Comparison of ENCODE assay signal across 1 cellular context in the genomic region with DNA sequence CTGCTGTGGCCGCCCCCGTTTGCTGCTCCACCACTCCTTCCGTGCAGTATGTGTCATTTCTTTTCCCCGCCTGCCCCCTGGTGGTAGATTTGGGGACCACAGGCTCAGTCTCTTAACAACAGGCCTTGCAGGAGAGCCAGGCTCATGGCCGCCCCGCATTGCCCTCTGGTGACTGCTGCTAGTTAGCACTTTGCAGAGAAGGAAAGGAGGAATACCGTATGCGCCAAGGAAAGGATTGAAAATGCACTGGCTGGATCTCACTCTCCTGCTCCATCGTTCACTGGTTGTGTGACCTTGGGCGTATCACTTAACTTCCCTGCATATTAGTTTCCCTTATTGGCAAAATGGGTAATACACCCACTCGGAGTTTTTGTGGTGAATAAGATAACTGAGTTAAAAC.
TF ChIP-seq lines count a peak whose summit lies in the region.

No MANE protein-coding gene starts in this region.

TF ChIP-seq in HepG2, 621 proteins besides CTCF, POLR2A, EP300 and RAD21 (continued from another document and continues in another):
- TF ChIP-seq, protein P1, sequence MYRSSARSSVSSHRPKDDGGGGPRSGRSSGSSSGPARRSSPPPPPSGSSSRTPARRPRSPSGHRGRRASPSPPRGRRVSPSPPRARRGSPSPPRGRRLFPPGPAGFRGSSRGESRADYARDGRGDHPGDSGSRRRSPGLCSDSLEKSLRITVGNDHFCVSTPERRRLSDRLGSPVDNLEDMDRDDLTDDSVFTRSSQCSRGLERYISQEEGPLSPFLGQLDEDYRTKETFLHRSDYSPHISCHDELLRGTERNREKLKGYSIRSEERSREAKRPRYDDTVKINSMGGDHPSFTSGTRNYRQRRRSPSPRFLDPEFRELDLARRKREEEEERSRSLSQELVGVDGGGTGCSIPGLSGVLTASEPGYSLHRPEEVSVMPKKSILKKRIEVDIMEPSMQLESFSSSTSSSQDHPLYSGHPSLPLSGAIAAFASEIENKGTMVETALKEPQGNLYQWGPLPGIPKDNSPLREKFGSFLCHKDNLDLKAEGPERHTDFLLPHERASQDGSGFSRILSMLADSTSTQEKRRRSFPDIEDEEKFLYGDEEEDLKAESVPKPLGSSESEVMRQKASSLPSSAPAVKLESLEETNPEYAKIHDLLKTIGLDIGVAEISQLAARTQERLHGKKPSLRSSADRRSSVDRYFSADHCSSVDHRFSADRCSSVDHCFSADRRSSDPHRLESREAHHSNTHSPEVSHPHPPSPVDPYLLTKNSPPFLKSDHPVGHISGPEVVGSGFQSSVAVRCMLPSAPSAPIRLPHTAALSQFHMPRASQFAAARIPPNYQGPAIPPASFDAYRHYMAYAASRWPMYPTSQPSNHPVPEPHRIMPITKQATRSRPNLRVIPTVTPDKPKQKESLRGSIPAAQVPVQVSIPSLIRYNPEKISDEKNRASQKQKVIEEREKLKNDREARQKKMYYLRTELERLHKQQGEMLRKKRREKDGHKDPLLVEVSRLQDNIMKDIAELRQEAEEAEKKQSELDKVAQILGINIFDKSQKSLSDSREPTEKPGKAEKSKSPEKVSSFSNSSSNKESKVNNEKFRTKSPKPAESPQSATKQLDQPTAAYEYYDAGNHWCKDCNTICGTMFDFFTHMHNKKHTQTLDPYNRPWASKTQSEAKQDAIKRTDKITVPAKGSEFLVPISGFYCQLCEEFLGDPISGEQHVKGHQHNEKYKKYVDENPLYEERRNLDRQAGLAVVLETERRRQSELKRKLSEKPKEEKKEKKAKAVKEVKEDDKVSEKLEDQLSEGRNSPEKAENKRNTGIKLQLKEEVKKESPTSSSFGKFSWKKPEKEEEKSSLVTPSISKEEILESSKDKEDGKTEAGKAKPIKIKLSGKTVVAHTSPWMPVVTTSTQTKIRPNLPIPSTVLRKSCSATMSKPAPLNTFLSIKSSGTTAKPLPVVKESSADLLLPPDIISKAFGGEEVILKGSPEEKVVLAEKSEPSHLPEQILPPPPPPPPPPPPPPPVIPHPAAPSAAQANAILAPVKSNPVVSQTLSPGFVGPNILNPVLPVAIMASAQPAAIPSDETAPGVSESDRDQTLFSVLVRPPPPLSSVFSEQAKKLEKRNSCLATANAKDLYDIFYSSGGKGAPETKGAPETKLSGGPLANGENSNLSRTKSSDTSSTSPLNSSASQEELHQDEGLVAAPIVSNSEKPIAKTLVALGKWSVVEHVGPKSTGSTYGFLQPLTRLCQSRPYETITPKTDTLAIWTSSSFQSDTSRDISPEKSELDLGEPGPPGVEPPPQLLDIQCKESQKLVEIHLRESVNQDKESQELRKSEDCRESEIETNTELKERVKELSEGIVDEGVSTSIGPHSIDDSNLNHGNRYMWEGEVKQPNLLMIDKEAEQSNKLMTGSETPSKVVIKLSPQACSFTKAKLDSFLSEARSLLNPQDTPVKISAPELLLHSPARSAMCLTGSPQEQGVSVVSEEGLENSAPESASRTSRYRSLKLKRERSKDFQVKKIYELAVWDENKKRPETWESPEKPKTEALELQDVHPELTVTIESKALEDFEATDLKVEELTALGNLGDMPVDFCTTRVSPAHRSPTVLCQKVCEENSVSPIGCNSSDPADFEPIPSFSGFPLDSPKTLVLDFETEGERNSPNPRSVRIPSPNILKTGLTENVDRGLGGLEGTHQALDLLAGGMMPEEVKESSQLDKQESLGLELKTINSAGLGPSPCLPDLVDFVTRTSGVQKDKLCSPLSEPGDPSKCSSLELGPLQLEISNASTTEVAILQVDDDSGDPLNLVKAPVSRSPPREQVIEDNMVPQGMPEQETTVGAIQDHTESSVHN (CRISPR knock-in tag; IDR thresholded peaks at IDR 0.05): no peak
- TF ChIP-seq ZNF773 (CRISPR knock-in tag; IDR thresholded peaks at IDR 0.05; ENCODE audit: borderline replicate concordance) (no peak), HDAC6 (IDR thresholded peaks at IDR 0.05; ENCODE audit: low read depth, low read length) (no peak), ZFP90 (CRISPR knock-in tag; IDR thresholded peaks at IDR 0.05; ENCODE audit: borderline replicate concordance) (no peak), PHF21A (CRISPR knock-in tag; IDR thresholded peaks at IDR 0.05) (no peak), MIER3 (CRISPR knock-in tag; IDR thresholded peaks at IDR 0.05; ENCODE audit: borderline replicate concordance) (0 out of 2 replicates have a peak, but pooled peaks have one; percentile 47), KLF16 (CRISPR knock-in tag; IDR thresholded peaks at IDR 0.05) (peak in 1 of 2 experiments; percentile 25; a peak in 1 of 4 replicates), ZC3H4 (CRISPR knock-in tag; IDR thresholded peaks at IDR 0.05; ENCODE audit: borderline replicate concordance) (no peak), ATF7-NPFF (CRISPR knock-in tag; IDR thresholded peaks at IDR 0.05; ENCODE audit: low read depth) (no peak), PRPF4 (IDR thresholded peaks at IDR 0.05; ENCODE audit: low read depth, low read length, poor library complexity, severe bottlenecking) (no peak), TGIF2 (CRISPR knock-in tag; IDR thresholded peaks at IDR 0.05) (no peak), ZNF468 (CRISPR knock-in tag; IDR thresholded peaks at IDR 0.05) (no peak), MED13 (CRISPR knock-in tag; IDR thresholded peaks at IDR 0.05) (no peak), PHB2 (IDR thresholded peaks at IDR 0.05; ENCODE audit: partially characterized antibody) (no peak), SOX5 (CRISPR knock-in tag; IDR thresholded peaks at IDR 0.05; ENCODE audit: borderline replicate concordance) (no peak), ZBTB1 (CRISPR knock-in tag; IDR thresholded peaks at IDR 0.05; ENCODE audit: borderline replicate concordance) (no peak), HNF4G (IDR thresholded peaks at IDR 0.05; ENCODE audit: borderline replicate concordance, low read depth, low read length) (no peak), HNF4G (CRISPR knock-in tag; IDR thresholded peaks at IDR 0.05; ENCODE audit: borderline replicate concordance, low read depth) (no peak), ZFX (CRISPR knock-in tag; IDR thresholded peaks at IDR 0.05; ENCODE audit: low read depth) (peak; percentile 74), PRMT3 (CRISPR knock-in tag; IDR thresholded peaks at IDR 0.05; ENCODE audit: borderline replicate concordance, low read depth) (no peak), TOE1 (CRISPR knock-in tag; IDR thresholded peaks at IDR 0.05) (no peak), XRCC5 (optimal IDR thresholded peaks at IDR 0.05; ENCODE audit: low read length) (peak; percentile 94), ZNF619 (CRISPR knock-in tag; IDR thresholded peaks at IDR 0.05) (peak; percentile 74; the same call in 1 of the 2 replicates), MBD4 (IDR thresholded peaks at IDR 0.05; ENCODE audit: borderline replicate concordance, low read length) (no peak), THAP11 (CRISPR knock-in tag; IDR thresholded peaks at IDR 0.05) (peak; percentile 50; the same call in 1 of the 2 replicates), CHCHD3 (CRISPR knock-in tag; IDR thresholded peaks at IDR 0.05) (no peak), ATM (IDR thresholded peaks at IDR 0.05; ENCODE audit: borderline replicate concordance) (no peak)
- TF ChIP-seq, protein P2, sequence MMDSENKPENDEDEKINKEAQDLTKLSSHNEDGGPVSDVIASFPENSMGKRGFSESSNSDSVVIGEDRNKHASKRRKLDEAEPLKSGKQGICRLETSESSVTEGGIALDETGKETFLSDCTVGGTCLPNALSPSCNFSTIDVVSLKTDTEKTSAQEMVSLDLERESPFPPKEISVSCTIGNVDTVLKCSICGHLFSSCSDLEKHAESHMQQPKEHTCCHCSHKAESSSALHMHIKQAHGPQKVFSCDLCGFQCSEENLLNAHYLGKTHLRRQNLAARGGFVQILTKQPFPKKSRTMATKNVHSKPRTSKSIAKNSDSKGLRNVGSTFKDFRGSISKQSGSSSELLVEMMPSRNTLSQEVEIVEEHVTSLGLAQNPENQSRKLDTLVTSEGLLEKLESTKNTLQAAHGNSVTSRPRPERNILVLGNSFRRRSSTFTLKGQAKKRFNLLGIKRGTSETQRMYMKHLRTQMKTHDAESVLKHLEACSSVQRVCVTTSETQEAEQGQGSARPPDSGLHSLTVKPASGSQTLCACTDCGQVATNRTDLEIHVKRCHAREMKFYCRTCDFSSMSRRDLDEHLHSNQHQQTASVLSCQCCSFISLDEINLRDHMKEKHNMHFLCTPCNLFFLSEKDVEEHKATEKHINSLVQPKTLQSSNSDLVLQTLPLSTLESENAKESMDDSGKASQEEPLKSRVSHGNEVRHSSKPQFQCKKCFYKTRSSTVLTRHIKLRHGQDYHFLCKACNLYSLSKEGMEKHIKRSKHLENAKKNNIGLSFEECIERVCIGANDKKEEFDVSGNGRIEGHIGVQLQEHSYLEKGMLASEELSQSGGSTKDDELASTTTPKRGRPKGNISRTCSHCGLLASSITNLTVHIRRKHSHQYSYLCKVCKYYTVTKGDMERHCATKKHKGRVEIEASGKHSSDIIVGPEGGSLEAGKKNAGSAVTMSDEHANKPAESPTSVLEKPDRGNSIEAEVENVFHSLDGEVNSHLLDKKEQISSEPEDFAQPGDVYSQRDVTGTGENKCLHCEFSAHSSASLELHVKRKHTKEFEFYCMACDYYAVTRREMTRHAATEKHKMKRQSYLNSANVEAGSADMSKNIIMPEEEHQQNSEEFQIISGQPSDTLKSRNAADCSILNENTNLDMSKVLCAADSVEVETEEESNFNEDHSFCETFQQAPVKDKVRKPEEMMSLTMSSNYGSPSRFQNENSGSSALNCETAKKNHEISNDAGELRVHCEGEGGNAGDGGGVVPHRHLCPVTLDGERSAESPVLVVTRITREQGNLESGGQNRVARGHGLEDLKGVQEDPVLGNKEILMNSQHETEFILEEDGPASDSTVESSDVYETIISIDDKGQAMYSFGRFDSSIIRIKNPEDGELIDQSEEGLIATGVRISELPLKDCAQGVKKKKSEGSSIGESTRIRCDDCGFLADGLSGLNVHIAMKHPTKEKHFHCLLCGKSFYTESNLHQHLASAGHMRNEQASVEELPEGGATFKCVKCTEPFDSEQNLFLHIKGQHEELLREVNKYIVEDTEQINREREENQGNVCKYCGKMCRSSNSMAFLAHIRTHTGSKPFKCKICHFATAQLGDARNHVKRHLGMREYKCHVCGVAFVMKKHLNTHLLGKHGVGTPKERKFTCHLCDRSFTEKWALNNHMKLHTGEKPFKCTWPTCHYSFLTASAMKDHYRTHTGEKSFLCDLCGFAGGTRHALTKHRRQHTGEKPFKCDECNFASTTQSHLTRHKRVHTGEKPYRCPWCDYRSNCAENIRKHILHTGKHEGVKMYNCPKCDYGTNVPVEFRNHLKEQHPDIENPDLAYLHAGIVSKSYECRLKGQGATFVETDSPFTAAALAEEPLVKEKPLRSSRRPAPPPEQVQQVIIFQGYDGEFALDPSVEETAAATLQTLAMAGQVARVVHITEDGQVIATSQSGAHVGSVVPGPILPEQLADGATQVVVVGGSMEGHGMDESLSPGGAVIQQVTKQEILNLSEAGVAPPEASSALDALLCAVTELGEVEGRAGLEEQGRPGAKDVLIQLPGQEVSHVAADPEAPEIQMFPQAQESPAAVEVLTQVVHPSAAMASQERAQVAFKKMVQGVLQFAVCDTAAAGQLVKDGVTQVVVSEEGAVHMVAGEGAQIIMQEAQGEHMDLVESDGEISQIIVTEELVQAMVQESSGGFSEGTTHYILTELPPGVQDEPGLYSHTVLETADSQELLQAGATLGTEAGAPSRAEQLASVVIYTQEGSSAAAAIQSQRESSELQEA (CRISPR knock-in tag; IDR thresholded peaks at IDR 0.05; ENCODE audit: not compliant biosample characterization): no peak
- TF ChIP-seq, protein P3, sequence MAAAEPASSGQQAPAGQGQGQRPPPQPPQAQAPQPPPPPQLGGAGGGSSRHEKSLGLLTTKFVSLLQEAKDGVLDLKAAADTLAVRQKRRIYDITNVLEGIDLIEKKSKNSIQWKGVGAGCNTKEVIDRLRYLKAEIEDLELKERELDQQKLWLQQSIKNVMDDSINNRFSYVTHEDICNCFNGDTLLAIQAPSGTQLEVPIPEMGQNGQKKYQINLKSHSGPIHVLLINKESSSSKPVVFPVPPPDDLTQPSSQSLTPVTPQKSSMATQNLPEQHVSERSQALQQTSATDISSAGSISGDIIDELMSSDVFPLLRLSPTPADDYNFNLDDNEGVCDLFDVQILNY (CRISPR knock-in tag; conservative IDR thresholded peaks at IDR 0.05): no peak
- TF ChIP-seq, protein P4, sequence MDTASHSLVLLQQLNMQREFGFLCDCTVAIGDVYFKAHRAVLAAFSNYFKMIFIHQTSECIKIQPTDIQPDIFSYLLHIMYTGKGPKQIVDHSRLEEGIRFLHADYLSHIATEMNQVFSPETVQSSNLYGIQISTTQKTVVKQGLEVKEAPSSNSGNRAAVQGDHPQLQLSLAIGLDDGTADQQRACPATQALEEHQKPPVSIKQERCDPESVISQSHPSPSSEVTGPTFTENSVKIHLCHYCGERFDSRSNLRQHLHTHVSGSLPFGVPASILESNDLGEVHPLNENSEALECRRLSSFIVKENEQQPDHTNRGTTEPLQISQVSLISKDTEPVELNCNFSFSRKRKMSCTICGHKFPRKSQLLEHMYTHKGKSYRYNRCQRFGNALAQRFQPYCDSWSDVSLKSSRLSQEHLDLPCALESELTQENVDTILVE (CRISPR knock-in tag; IDR thresholded peaks at IDR 0.05): no peak
- TF ChIP-seq, protein P5, sequence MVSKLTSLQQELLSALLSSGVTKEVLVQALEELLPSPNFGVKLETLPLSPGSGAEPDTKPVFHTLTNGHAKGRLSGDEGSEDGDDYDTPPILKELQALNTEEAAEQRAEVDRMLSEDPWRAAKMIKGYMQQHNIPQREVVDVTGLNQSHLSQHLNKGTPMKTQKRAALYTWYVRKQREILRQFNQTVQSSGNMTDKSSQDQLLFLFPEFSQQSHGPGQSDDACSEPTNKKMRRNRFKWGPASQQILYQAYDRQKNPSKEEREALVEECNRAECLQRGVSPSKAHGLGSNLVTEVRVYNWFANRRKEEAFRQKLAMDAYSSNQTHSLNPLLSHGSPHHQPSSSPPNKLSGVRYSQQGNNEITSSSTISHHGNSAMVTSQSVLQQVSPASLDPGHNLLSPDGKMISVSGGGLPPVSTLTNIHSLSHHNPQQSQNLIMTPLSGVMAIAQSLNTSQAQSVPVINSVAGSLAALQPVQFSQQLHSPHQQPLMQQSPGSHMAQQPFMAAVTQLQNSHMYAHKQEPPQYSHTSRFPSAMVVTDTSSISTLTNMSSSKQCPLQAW (CRISPR knock-in tag; IDR thresholded peaks at IDR 0.05): peak; percentile 82
- TF ChIP-seq, protein P6, sequence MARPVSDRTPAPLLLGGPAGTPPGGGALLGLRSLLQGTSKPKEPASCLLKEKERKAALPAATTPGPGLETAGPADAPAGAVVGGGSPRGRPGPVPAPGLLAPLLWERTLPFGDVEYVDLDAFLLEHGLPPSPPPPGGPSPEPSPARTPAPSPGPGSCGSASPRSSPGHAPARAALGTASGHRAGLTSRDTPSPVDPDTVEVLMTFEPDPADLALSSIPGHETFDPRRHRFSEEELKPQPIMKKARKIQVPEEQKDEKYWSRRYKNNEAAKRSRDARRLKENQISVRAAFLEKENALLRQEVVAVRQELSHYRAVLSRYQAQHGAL (CRISPR knock-in tag; IDR thresholded peaks at IDR 0.05; ENCODE audit: not compliant biosample characterization): no peak
